In the genomic region with DNA sequence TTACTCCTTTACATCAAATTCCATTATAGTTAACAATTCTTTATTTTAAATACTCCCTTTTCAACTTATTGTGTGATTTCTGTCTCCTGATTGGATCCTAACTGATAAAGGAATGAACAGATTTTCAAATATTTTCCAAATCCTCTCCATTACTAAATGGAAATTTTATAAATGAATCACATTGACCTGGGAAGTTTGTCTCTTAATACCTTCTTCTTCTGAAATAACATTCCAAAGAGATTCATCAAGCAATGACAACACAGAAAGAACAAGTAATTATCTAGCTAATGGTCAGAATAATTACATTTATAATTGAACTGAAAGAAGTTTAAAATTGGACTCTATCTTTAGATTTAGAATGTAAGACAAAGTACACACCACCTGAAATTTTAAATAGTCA, we compare ENCODE assay signal across 28 cellular contexts.
"Had no signal": no experiment of that assay in that cellular context is flagged by ENCODE, and none has a peak within 500 bp of the region (broad histone marks: within the 10 kb centered on the region; RNA-seq: fewer than 3 reads in every experiment).

No MANE protein-coding gene starts in this region.

- H3K9me3 ChIP-seq: heart right ventricle, prostate gland, right atrium auricular region, stomach, thyroid gland had no signal

- DNase-seq: dorsolateral prefrontal cortex; effector CD4-positive, alpha-beta T cell; foreskin fibroblast; glutamatergic neuron; heart right ventricle; hippocampal formation; immature natural killer cell; kidney; left cardiac atrium; left lung; mesendoderm; midbrain; naive thymus-derived CD4-positive, alpha-beta T cell; nephron progenitor cell; nucleus accumbens; stimulated activated CD4-positive, alpha-beta T cell treated with anti-CD3 and anti-CD28 coated beads, Interleukin-12 subunit alpha, Interleukin-12 subunit beta, amount 100 ng/mL, for 4 hours; stimulated activated CD4-positive, alpha-beta T cell treated with anti-CD3 and anti-CD28 coated beads, Interleukin-1b, Interleukin-23, amount 100 ng/mL, for 48 hours; stimulated activated CD4-positive, alpha-beta T cell treated with anti-CD3 and anti-CD28 coated beads, Interleukin-4, amount 100 ng/mL, for 1 hour; stimulated activated CD8-positive, alpha-beta memory T cell treated with anti-CD3 and anti-CD28 coated beads, Interleukin-4, amount 100 ng/mL, for 48 hours; stimulated activated naive CD4-positive, alpha-beta T cell treated with Interleukin-2 at 50 U/mL for 16 hours; stomach; thyroid gland had no signal

- H3K27ac ChIP-seq: dorsolateral prefrontal cortex, epithelial cell of prostate, heart right ventricle, left lung, prostate gland, right atrium auricular region, stomach, thyroid gland had no signal

- H3K4me2 ChIP-seq: smooth muscle cell had no signal

- ATAC-seq: esophagus mucosa; heart right ventricle; left cardiac atrium; left lung; naive thymus-derived CD4-positive, alpha-beta T cell; sciatic nerve had no signal

- H3K27me3 ChIP-seq: heart right ventricle, left lung, right atrium auricular region, stomach, thyroid gland had no signal

- H3K4me3 ChIP-seq: dorsolateral prefrontal cortex, heart right ventricle, left lung, prostate gland, right atrium auricular region, smooth muscle cell, stomach, thyroid gland had no signal

- H3K36me3 ChIP-seq: heart right ventricle, left lung, prostate gland, right atrium auricular region, stomach, thyroid gland had no signal

- H3K4me1 ChIP-seq: heart right ventricle, left lung, prostate gland, right atrium auricular region, stomach, thyroid gland had no signal
